Comparison of ENCODE assay signal across 29 cellular contexts in genomic region chr15:25679964-25680658, GRCh38.
"Had no signal": no experiment of that assay in that cellular context is flagged by ENCODE, and none has a peak within 500 bp of the region (broad histone marks: within the 10 kb centered on the region; RNA-seq: fewer than 3 reads in every experiment).

No MANE protein-coding gene starts in this region.

- H3K4me3 ChIP-seq: adrenal gland, breast epithelium, MG63 had no signal

- H3K27ac Mint-ChIP-seq: activated B cell treated with CpG ODN at 0.5 μM for 24 hours; activated CD4-positive, alpha-beta memory T cell treated with anti-CD3 and anti-CD28 coated beads, Interleukin-2, amount 10 ng/mL, durations not matched to agents 7 days and 5 days; activated CD4-positive, alpha-beta T cell treated with anti-CD3 and anti-CD28 coated beads, Interleukin-2, amount 10 ng/mL, durations not matched to agents 24 days and 14 days; activated naive CD8-positive, alpha-beta T cell treated with anti-CD3 and anti-CD28 coated beads for 36 hours; T-helper 1 cell treated with Interleukin-12 subunit alpha and Interleukin-12 subunit beta and Interleukin-4 antibody, amounts not matched to agents 30 μg/mL and 1 μg/mL, for 36 hours had no signal

- ATAC-seq: Panc1 had no signal

- H3K9me3 Mint-ChIP-seq: activated CD4-positive, alpha-beta memory T cell treated with anti-CD3 and anti-CD28 coated beads, Interleukin-2, amount 10 ng/mL, durations not matched to agents 7 days and 5 days; activated CD4-positive, alpha-beta T cell treated with anti-CD3 and anti-CD28 coated beads, Interleukin-2, amount 10 ng/mL, durations not matched to agents 24 days and 14 days; activated naive CD8-positive, alpha-beta T cell treated with anti-CD3 and anti-CD28 coated beads for 36 hours; T-helper 1 cell treated with Interleukin-12 subunit alpha and Interleukin-12 subunit beta and Interleukin-4 antibody, amounts not matched to agents 30 μg/mL and 1 μg/mL, for 36 hours had no signal

- H3K4me1 Mint-ChIP-seq: activated B cell treated with CpG ODN at 0.5 μM for 24 hours; activated CD4-positive, alpha-beta memory T cell treated with anti-CD3 and anti-CD28 coated beads, Interleukin-2, amount 10 ng/mL, durations not matched to agents 7 days and 5 days; activated naive CD8-positive, alpha-beta T cell treated with anti-CD3 and anti-CD28 coated beads for 36 hours had no signal

- H3K4me3 Mint-ChIP-seq: activated B cell treated with CpG ODN at 0.5 μM for 24 hours; activated CD4-positive, alpha-beta memory T cell treated with anti-CD3 and anti-CD28 coated beads, Interleukin-2, amount 10 ng/mL, durations not matched to agents 7 days and 5 days; activated CD4-positive, alpha-beta T cell treated with anti-CD3 and anti-CD28 coated beads, Interleukin-2, amount 10 ng/mL, durations not matched to agents 24 days and 14 days; activated naive CD8-positive, alpha-beta T cell treated with anti-CD3 and anti-CD28 coated beads for 36 hours; T-helper 1 cell treated with Interleukin-12 subunit alpha and Interleukin-12 subunit beta and Interleukin-4 antibody, amounts not matched to agents 30 μg/mL and 1 μg/mL, for 36 hours had no signal

- H3K9me3 ChIP-seq: adrenal gland, breast epithelium, MG63 had no signal

- H3K27me3 ChIP-seq: adrenal gland, breast epithelium, MG63 had no signal

- H3K4me1 ChIP-seq: breast epithelium had no signal

- DNase-seq: activated B cell treated with CpG ODN at 0.5 μM for 24 hours; activated CD4-positive, alpha-beta memory T cell treated with anti-CD3 and anti-CD28 coated beads, Interleukin-2, amount 10 ng/mL, durations not matched to agents 7 days and 5 days; activated CD4-positive, alpha-beta T cell treated with anti-CD3 and anti-CD28 coated beads for 1 hour; activated CD4-positive, alpha-beta T cell treated with anti-CD3 and anti-CD28 coated beads, Interleukin-2, amount 10 ng/mL, durations not matched to agents 24 days and 14 days; activated effector memory CD4-positive, alpha-beta T cell treated with Interleukin-2 at 50 U/mL for 16 hours; activated naive CD4-positive, alpha-beta T cell treated with Interleukin-2 at 50 U/mL for 16 hours; activated naive CD8-positive, alpha-beta T cell treated with anti-CD3 and anti-CD28 coated beads for 36 hours; activated T-cell treated with anti-CD3 and anti-CD28 coated beads for 4 hours; adrenal gland; anterior cingulate cortex; caudate nucleus; MG63; MV-4-11; NCI-H1092 treated with DMSO at 0.1 percent for 48 hours; NCI-H1417 treated with DMSO at 0.1 percent for 48 hours; NCI-H1694; NCI-H2029; NCI-H2107; NCI-H345; NCI-H510A; NCI-H526 treated with DMSO at 0.1 percent for 48 hours; NCI-H82; OCI-M1; SHP77; T-helper 9 cell had no signal

- H3K27ac ChIP-seq: adrenal gland, breast epithelium, RWPE1 had no signal

- H3K27me3 Mint-ChIP-seq: activated B cell treated with CpG ODN at 0.5 μM for 24 hours; activated CD4-positive, alpha-beta memory T cell treated with anti-CD3 and anti-CD28 coated beads, Interleukin-2, amount 10 ng/mL, durations not matched to agents 7 days and 5 days; activated CD4-positive, alpha-beta T cell treated with anti-CD3 and anti-CD28 coated beads, Interleukin-2, amount 10 ng/mL, durations not matched to agents 24 days and 14 days; activated naive CD8-positive, alpha-beta T cell treated with anti-CD3 and anti-CD28 coated beads for 36 hours had no signal

- H3K36me3 ChIP-seq: adrenal gland, breast epithelium, MG63 had no signal
